In genomic region chr13:41544824-41545707, GRCh38 we compare ENCODE assay signal across 19 cellular contexts.
A peak's percentile ranks its signal among the peaks of the same experiment; 100 is the strongest.
DNase-seq lines count a peak whose midpoint lies in the region; ATAC-seq and TF ChIP-seq lines count a peak whose summit lies in the region.
"Had no signal": no experiment of that assay in that cellular context is flagged by ENCODE, and none has a peak within 500 bp of the region (broad histone marks: within the 10 kb centered on the region; RNA-seq: fewer than 3 reads in every experiment).

No MANE protein-coding gene starts in this region.

- CTCF ChIA-PET in activated CD4-positive, alpha-beta T cell treated with anti-CD3 and anti-CD28 coated beads for 36 hours (lab: Charles Lee) = no interaction called here
- CTCF ChIA-PET in Calu3 (lab: Charles Lee) = no interaction called here

- no peaks in the 10 kb centered on the region for H3K27me3 Mint-ChIP-seq in activated CD4-positive, alpha-beta T cell treated with anti-CD3 and anti-CD28 coated beads for 36 hours
- peaks cover 8% of the 10 kb centered on the region for H3K27me3 Mint-ChIP-seq in stimulated activated naive CD8-positive, alpha-beta T cell treated with anti-CD3 and anti-CD28 coated beads, Interleukin-15, amount 100 ng/mL, for 72 hours
- H3K27me3 Mint-ChIP-seq in Calu3 (ENCODE audit: unreplicated experiment) = no peaks in the 10 kb centered on the region
- H3K27me3 Mint-ChIP-seq: activated naive CD8-positive, alpha-beta T cell treated with anti-CD3 and anti-CD28 coated beads, Interleukin-2, amount 10 ng/mL, durations not matched to agents 7 days and 5 days; CD4-positive, alpha-beta memory T cell had no signal

- H3K36me3 Mint-ChIP-seq in activated CD4-positive, alpha-beta T cell treated with anti-CD3 and anti-CD28 coated beads for 36 hours (ENCODE audit: low read depth) = no peaks in the 10 kb centered on the region
- no peaks in the 10 kb centered on the region for H3K36me3 Mint-ChIP-seq in Calu3 (ENCODE audit: insufficient read depth, unreplicated experiment)
- H3K36me3 Mint-ChIP-seq: activated naive CD8-positive, alpha-beta T cell treated with anti-CD3 and anti-CD28 coated beads, Interleukin-2, amount 10 ng/mL, durations not matched to agents 7 days and 5 days; CD4-positive, alpha-beta memory T cell; naive B cell had no signal

- H3K27ac Mint-ChIP-seq in activated CD4-positive, alpha-beta T cell treated with anti-CD3 and anti-CD28 coated beads for 36 hours = no peak overlapping the region
- peak overlapping the region in 1 of 2 donors; percentile 40 for H3K27ac Mint-ChIP-seq in stimulated activated naive CD8-positive, alpha-beta T cell treated with anti-CD3 and anti-CD28 coated beads, Interleukin-15, amount 100 ng/mL, for 72 hours
- no peak overlapping the region for H3K27ac Mint-ChIP-seq in Calu3 (ENCODE audit: unreplicated experiment)
- H3K27ac Mint-ChIP-seq: activated naive CD8-positive, alpha-beta T cell treated with anti-CD3 and anti-CD28 coated beads, Interleukin-2, amount 10 ng/mL, durations not matched to agents 7 days and 5 days had no signal

- H3K27ac ChIP-seq in RWPE2 (ENCODE audit: poor library complexity, severe bottlenecking) (no peak overlapping the region), left lung (no peak overlapping the region)

- H3K4me1 ChIP-seq in RWPE2 (ENCODE audit: insufficient read depth, poor library complexity, severe bottlenecking) = no peaks in the 10 kb centered on the region
- peaks cover 0 to 6% of the 10 kb centered on the region in 2 donors for H3K4me1 ChIP-seq in left lung

- peak; percentile 28 for ATAC-seq in activated CD4-positive, alpha-beta T cell treated with anti-CD3 and anti-CD28 coated beads for 36 hours
- ATAC-seq in RWPE2 (ENCODE audit: low read depth) = peak; percentile 74
- ATAC-seq in stimulated activated naive CD8-positive, alpha-beta T cell treated with anti-CD3 and anti-CD28 coated beads, Interleukin-15, amount 100 ng/mL, for 72 hours = peak; percentile 35
- ATAC-seq in left lung = no peak

- no peaks in the 10 kb centered on the region for H3K27me3 ChIP-seq in RWPE2 (ENCODE audit: insufficient read depth, poor library complexity, severe bottlenecking)
- no peaks in the 10 kb centered on the region for H3K27me3 ChIP-seq in left lung
- H3K27me3 ChIP-seq: esophagus squamous epithelium, upper lobe of left lung had no signal

- no TSS peak for BruUV-seq in Calu3 (replicated peaks; lab: Mats Ljungman, UMichigan)

- H3K36me3 ChIP-seq in RWPE2 (ENCODE audit: low read depth) (no peaks in the 10 kb centered on the region), left lung (no peaks in the 10 kb centered on the region)
- H3K36me3 ChIP-seq: esophagus squamous epithelium, upper lobe of left lung had no signal

- H3K4me1 Mint-ChIP-seq in activated CD4-positive, alpha-beta T cell treated with anti-CD3 and anti-CD28 coated beads for 36 hours = peaks cover 29% of the 10 kb centered on the region
- peaks cover 37% of the 10 kb centered on the region for H3K4me1 Mint-ChIP-seq in stimulated activated naive CD8-positive, alpha-beta T cell treated with anti-CD3 and anti-CD28 coated beads, Interleukin-15, amount 100 ng/mL, for 72 hours
- H3K4me1 Mint-ChIP-seq in Calu3 (ENCODE audit: low read depth, unreplicated experiment) = no peaks in the 10 kb centered on the region
- H3K4me1 Mint-ChIP-seq: naive B cell had no signal

- POLR2A ChIA-PET in activated CD4-positive, alpha-beta T cell treated with anti-CD3 and anti-CD28 coated beads for 36 hours (lab: Charles Lee) = no interaction called here

- H3K4me3 ChIP-seq in RWPE2 (ENCODE audit: severe bottlenecking) (no peak overlapping the region), epithelial cell of esophagus (ENCODE audit: low read length) (no peak overlapping the region), left lung (no peak overlapping the region)
- H3K4me3 ChIP-seq: esophagus squamous epithelium, upper lobe of left lung had no signal

- peaks cover 2% of the 10 kb centered on the region for H3K9me3 Mint-ChIP-seq in activated CD4-positive, alpha-beta T cell treated with anti-CD3 and anti-CD28 coated beads for 36 hours (ENCODE audit: low read depth)
- H3K9me3 Mint-ChIP-seq in stimulated activated naive CD8-positive, alpha-beta T cell treated with anti-CD3 and anti-CD28 coated beads, Interleukin-15, amount 100 ng/mL, for 72 hours = peaks cover 0 to 9% of the 10 kb centered on the region in 2 donors
- H3K9me3 Mint-ChIP-seq in Calu3 (ENCODE audit: low read depth, unreplicated experiment) = no peaks in the 10 kb centered on the region
- H3K9me3 Mint-ChIP-seq: activated naive CD8-positive, alpha-beta T cell treated with anti-CD3 and anti-CD28 coated beads, Interleukin-2, amount 10 ng/mL, durations not matched to agents 7 days and 5 days had no signal

- DNase-seq in activated CD4-positive, alpha-beta T cell treated with anti-CD3 and anti-CD28 coated beads for 36 hours = no peak
- no peak for DNase-seq in activated CD4-positive, alpha-beta T cell treated with anti-CD3 and anti-CD28 coated beads for 48 hours
- DNase-seq in RWPE2 (ENCODE audit: low spot score) = no peak
- DNase-seq in epithelial cell of esophagus (ENCODE audit: low read depth) = peak; percentile 85
- no peak for DNase-seq in stimulated activated naive CD8-positive, alpha-beta T cell treated with anti-CD3 and anti-CD28 coated beads, Interleukin-15, amount 100 ng/mL, for 72 hours
- no peak for DNase-seq in Calu3
- DNase-seq in left lung = no peak
- no peak for DNase-seq in NCI-H2196 (lab: John Stamatoyannopoulos, UW; ENCODE audit: unreplicated experiment)
- DNase-seq: 8988T; activated naive CD8-positive, alpha-beta T cell treated with anti-CD3 and anti-CD28 coated beads, Interleukin-2, amount 10 ng/mL, durations not matched to agents 7 days and 5 days; CD4-positive, alpha-beta memory T cell; esophagus squamous epithelium; GF-D8; hippocampal formation; naive B cell; NCI-H1105; retina; stimulated activated CD8-positive, alpha-beta memory T cell treated with anti-CD3 and anti-CD28 coated beads, Interleukin-4, amount 100 ng/mL, for 48 hours; upper lobe of left lung had no signal

- no peak overlapping the region for H3K4me3 Mint-ChIP-seq in activated CD4-positive, alpha-beta T cell treated with anti-CD3 and anti-CD28 coated beads for 36 hours
- H3K4me3 Mint-ChIP-seq in stimulated activated naive CD8-positive, alpha-beta T cell treated with anti-CD3 and anti-CD28 coated beads, Interleukin-15, amount 100 ng/mL, for 72 hours = no peak overlapping the region
- no peak overlapping the region for H3K4me3 Mint-ChIP-seq in Calu3 (ENCODE audit: low read depth, unreplicated experiment)
- H3K4me3 Mint-ChIP-seq: activated naive CD8-positive, alpha-beta T cell treated with anti-CD3 and anti-CD28 coated beads, Interleukin-2, amount 10 ng/mL, durations not matched to agents 7 days and 5 days; CD4-positive, alpha-beta memory T cell; naive B cell had no signal

- TF ChIP-seq CTCF in RWPE2 (IDR thresholded peaks at IDR 0.05; ENCODE audit: poor library complexity, severe bottlenecking) (no peak), epithelial cell of esophagus (IDR thresholded peaks at IDR 0.05; ENCODE audit: insufficient read depth, low read depth, low read length, missing control alignments) (no peak), Calu3 (IDR thresholded peaks at IDR 0.05; ENCODE audit: unreplicated experiment) (no peak), left lung (IDR thresholded peaks at IDR 0.05) (no peak)

- intact Hi-C loops in activated CD4-positive, alpha-beta T cell treated with anti-CD3 and anti-CD28 coated beads for 36 hours (cut with DNase I, micrococcal nuclease) = no loop called here
- intact Hi-C loops in Calu3 (cut with micrococcal nuclease; ENCODE audit: unreplicated experiment) (no loop called here), left lung (cut with DNase I) (no loop called here)

- H3K9me3 ChIP-seq in RWPE2 (ENCODE audit: severe bottlenecking) (no peaks in the 10 kb centered on the region), left lung (no peaks in the 10 kb centered on the region)
- H3K9me3 ChIP-seq: esophagus squamous epithelium, upper lobe of left lung had no signal
